22 cellular contexts compared by ENCODE assay signal in the genomic region with DNA sequence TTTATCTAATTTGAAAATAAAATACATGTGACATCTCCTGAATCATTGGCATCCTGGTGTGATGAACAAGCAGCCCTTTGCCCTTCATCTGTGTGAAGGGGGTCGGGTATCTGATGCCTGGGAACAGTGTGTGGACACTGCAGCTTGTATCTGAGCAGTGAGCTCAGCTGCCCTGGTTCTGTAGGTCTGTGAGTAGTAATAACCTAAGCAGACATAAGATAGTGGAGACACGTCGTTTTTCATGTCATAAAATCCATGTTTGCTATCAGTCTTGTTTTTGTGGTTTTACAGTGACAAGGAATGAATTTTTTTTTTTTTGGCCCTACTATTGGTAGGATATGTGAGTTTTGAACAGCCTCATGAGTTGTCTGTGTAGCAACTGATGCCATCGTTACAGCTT.
"Had no signal": no experiment of that assay in that cellular context is flagged by ENCODE, and none has a peak within 500 bp of the region (broad histone marks: within the 10 kb centered on the region; RNA-seq: fewer than 3 reads in every experiment).

No MANE protein-coding gene starts in this region.

- FAIRE-seq: astrocyte had no signal

- H3K9me3 Mint-ChIP-seq: activated naive CD4-positive, alpha-beta T cell treated with anti-CD3 and anti-CD28 coated beads, Interleukin-2, amount 50 U/mL, for 24 hours; effector memory CD8-positive, alpha-beta T cell; nephron; T-helper 1 cell treated with Interleukin-12 subunit alpha and Interleukin-12 subunit beta and Interleukin-4 antibody, amounts not matched to agents 30 μg/mL and 1 μg/mL, for 36 hours had no signal

- DNase-seq: activated CD4-positive, alpha-beta T cell treated with anti-CD3 and anti-CD28 coated beads, Interleukin-2, amount 50 U/mL, for 1 hour; activated CD4-positive, CD25-positive, alpha-beta regulatory T cell treated with anti-CD3 and anti-CD28 coated beads, Interleukin-2, amount 50 U/mL, for 72 hours; activated CD8-positive, alpha-beta memory T cell treated with anti-CD3 and anti-CD28 coated beads, Interleukin-2, amount 50 U/mL, for 4 hours; activated gamma-delta T cell; activated T-cell treated with anti-CD3 and anti-CD28 coated beads, Interleukin-2, amount 50 U/mL, for 48 hours; dermis blood vessel endothelial cell; effector memory CD8-positive, alpha-beta T cell; foreskin melanocyte; glutamatergic neuron; hippocampal formation; lower lobe of right lung; nucleus accumbens; stimulated activated CD4-positive, alpha-beta T cell treated with anti-CD3 and anti-CD28 coated beads, Interleukin-2, amount 100 ng/mL, for 48 hours had no signal

- H3K9me3 ChIP-seq: lower lobe of right lung, tibial nerve, vagina had no signal

- H3K27me3 ChIP-seq: cardiac muscle cell, tibial nerve, vagina had no signal

- H3K27me3 Mint-ChIP-seq: activated naive CD4-positive, alpha-beta T cell treated with anti-CD3 and anti-CD28 coated beads, Interleukin-2, amount 50 U/mL, for 24 hours; effector memory CD8-positive, alpha-beta T cell; progenitor cell of endocrine pancreas; stimulated activated naive CD8-positive, alpha-beta T cell treated with anti-CD3 and anti-CD28 coated beads, Interleukin-15, Interleukin-2, amounts not matched to agents 100 ng/mL and 50 ng/mL, for 24 hours had no signal

- H3K36me3 ChIP-seq: cardiac muscle cell, tibial nerve, vagina had no signal

- ATAC-seq: effector memory CD8-positive, alpha-beta T cell; lower lobe of right lung had no signal

- H3K4me3 ChIP-seq: cardiac muscle cell, lower lobe of right lung, tibial nerve, vagina had no signal

- H3K27ac Mint-ChIP-seq: activated naive CD4-positive, alpha-beta T cell treated with anti-CD3 and anti-CD28 coated beads, Interleukin-2, amount 50 U/mL, for 24 hours; nephron; progenitor cell of endocrine pancreas; T-helper 1 cell treated with Interleukin-12 subunit alpha and Interleukin-12 subunit beta and Interleukin-4 antibody, amounts not matched to agents 30 μg/mL and 1 μg/mL, for 36 hours had no signal

- H3K4me3 Mint-ChIP-seq: activated naive CD4-positive, alpha-beta T cell treated with anti-CD3 and anti-CD28 coated beads, Interleukin-2, amount 50 U/mL, for 24 hours; effector memory CD8-positive, alpha-beta T cell; nephron; stimulated activated naive CD8-positive, alpha-beta T cell treated with anti-CD3 and anti-CD28 coated beads, Interleukin-15, Interleukin-2, amounts not matched to agents 100 ng/mL and 50 ng/mL, for 24 hours; T-helper 1 cell treated with Interleukin-12 subunit alpha and Interleukin-12 subunit beta and Interleukin-4 antibody, amounts not matched to agents 30 μg/mL and 1 μg/mL, for 36 hours had no signal

- H3K27ac ChIP-seq: cardiac muscle cell, lower lobe of right lung, tibial nerve, vagina had no signal
